In the genomic region with DNA sequence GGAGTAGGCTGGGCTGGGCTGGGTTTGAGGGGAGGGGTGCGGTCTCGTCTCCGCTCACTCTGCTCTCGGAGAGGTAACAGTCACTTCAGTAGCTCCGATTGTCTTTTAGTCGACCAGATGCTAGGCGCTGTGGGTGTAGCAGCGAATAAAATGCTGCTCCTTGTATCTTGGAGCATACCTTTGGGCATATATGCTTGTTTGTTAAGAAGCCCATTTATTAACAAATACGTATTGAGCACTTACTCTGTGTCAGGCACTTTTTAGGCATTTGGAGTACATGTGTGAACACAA, we compare ENCODE assay signal across 9 cellular contexts. TPM values are rescaled to one million over a fixed set of nuclear protein-coding genes. Genes with fewer than 3 reads are reported as not detected.
DNase-seq lines count a peak whose midpoint lies in the region; ATAC-seq, FAIRE-seq and TF ChIP-seq lines count a peak whose summit lies in the region.
"Had no signal": no experiment of that assay in that cellular context is flagged by ENCODE, and none has a peak within 500 bp of the region (broad histone marks: within the 10 kb centered on the region; RNA-seq: fewer than 3 reads in every experiment).

No MANE protein-coding gene starts in this region.

- H3F3A ChIP-seq in OCI-LY1 (ENCODE audit: insufficient read depth, low read length): no peaks in the 10 kb centered on the region

- H3K4me1 ChIP-seq in OCI-LY1 (ENCODE audit: insufficient read depth, low read length, severe bottlenecking) (peaks cover 20% of the 10 kb centered on the region), ascending aorta (peaks cover 0 to 4% of the 10 kb centered on the region in 2 donors), left lung (peaks cover 0 to 20% of the 10 kb centered on the region in 2 donors)

- H3K9me2 ChIP-seq in OCI-LY1 (ENCODE audit: low read depth, low read length): no peaks in the 10 kb centered on the region

- peak overlapping the region; percentile 75 for H3K4me3 ChIP-seq in GM12864 (ENCODE audit: low read depth, low read length)
- H3K4me3 ChIP-seq in OCI-LY1 (ENCODE audit: low read depth, low read length, poor library complexity, severe bottlenecking): peak overlapping the region; percentile 93
- H3K4me3 ChIP-seq in ascending aorta: peak overlapping the region; percentile 79 to 82
- peak overlapping the region; percentile 95 to 96 for H3K4me3 ChIP-seq in left lung

- no peaks in the 10 kb centered on the region; the same call in 1 of the 2 replicates for H3K27me3 ChIP-seq in OCI-LY1 (ENCODE audit: insufficient read depth, low read length)
- H3K27me3 ChIP-seq in ascending aorta: no peaks in the 10 kb centered on the region
- H3K27me3 ChIP-seq in left lung: peaks cover 0 to under 1% of the 10 kb centered on the region in 2 donors

- peak overlapping the region; percentile 82 for H3K9ac ChIP-seq in OCI-LY1 (ENCODE audit: low read length)

- H3K27ac ChIP-seq in OCI-LY1 (ENCODE audit: low read depth, low read length, poor library complexity, severe bottlenecking): no peak overlapping the region
- H3K27ac ChIP-seq in ascending aorta: peak overlapping the region; percentile 87 to 91
- H3K27ac ChIP-seq in left lung: peak overlapping the region; percentile 84 to 85

- DNase-seq in GM12864 (ENCODE audit: low read depth) (no peak), ascending aorta (ENCODE audit: low spot score in 2 of 2) (no peak), left lung (no peak), COR-L47 (lab: John Stamatoyannopoulos, UW) (no peak), D721Med (ENCODE audit: insufficient read length, low spot score) (no peak)
- DNase-seq in stimulated activated CD4-positive, alpha-beta T cell treated with anti-CD3 and anti-CD28 coated beads, TNF-alpha, amount 100 ng/mL, for 48 hours (ENCODE audit: low read depth in 3 of 3): peak in 2 of 3 donors; percentile 51 to 62

- no peak overlapping the region for H2AFZ ChIP-seq in OCI-LY1 (ENCODE audit: low read length)

- H3K4me2 ChIP-seq in OCI-LY1 (ENCODE audit: low read length): peak overlapping the region; percentile 93

- no peaks in the 10 kb centered on the region for H3K79me2 ChIP-seq in OCI-LY1 (ENCODE audit: insufficient read depth, low read length)

- H3K9me3 ChIP-seq in OCI-LY1 (ENCODE audit: low read length): no peaks in the 10 kb centered on the region
- no peaks in the 10 kb centered on the region for H3K9me3 ChIP-seq in ascending aorta
- H3K9me3 ChIP-seq in left lung: no peaks in the 10 kb centered on the region

- ATAC-seq in HG02763 (IDR thresholded peaks at IDR 0.05; ENCODE audit: unreplicated experiment) (peak; percentile 26), left lung (peak; percentile 75)

- no peaks in the 10 kb centered on the region for H4K20me1 ChIP-seq in OCI-LY1 (ENCODE audit: insufficient read depth, low read length)

- TF ChIP-seq CTCF in GM12864 (IDR thresholded peaks at IDR 0.05; ENCODE audit: low read depth, low read length, missing control alignments): no peak
- TF ChIP-seq CTCF in OCI-LY1 (IDR thresholded peaks at IDR 0.05; ENCODE audit: low read length): no peak
- no peak for TF ChIP-seq CTCF in ascending aorta (IDR thresholded peaks at IDR 0.05)
- no peak for TF ChIP-seq CTCF in left lung (IDR thresholded peaks at IDR 0.05)
- TF ChIP-seq CTCF in D721Med (IDR thresholded peaks at IDR 0.05; ENCODE audit: insufficient read depth, missing control alignments): no peak

- intact Hi-C loops in ascending aorta (cut with DNase I) (loop anchor here (2.0 to 10.0 kb wide), 2 partner anchors 214 to 494 kb away; a partner anchor contains a TSS), left lung (cut with DNase I) (no loop called here)

- H3K36me3 ChIP-seq in OCI-LY1 (ENCODE audit: insufficient read depth, low read length): peaks cover 23% of the 10 kb centered on the region; the same call in 1 of the 2 replicates
- H3K36me3 ChIP-seq in ascending aorta: no peaks in the 10 kb centered on the region
- peaks cover 0 to 18% of the 10 kb centered on the region in 2 donors for H3K36me3 ChIP-seq in left lung

- no peak for FAIRE-seq in D721Med (lab: Jason Lieb, UNC)

RNA-seq across cellular contexts. Expression of a gene that starts 0.5 kb away (rescaled TPM):
- 5.9 TPM for total RNA-seq in ascending aorta
- 1 to 10 TPM; 6.2 to 6.9 TPM for total RNA-seq in left lung

RNA-seq across cellular contexts. Expression of a gene that starts 24.5 kb away (rescaled TPM):
- total RNA-seq in ascending aorta: not detected
- not detected for total RNA-seq in left lung
- total RNA-seq: subcutaneous adipose tissue had no signal

RNA-seq across cellular contexts. Expression of a gene that starts 56.7 kb away (rescaled TPM):
- total RNA-seq in ascending aorta (26.4 TPM), left lung (1 to 10 TPM; 5.4 to 9.8 TPM)

Comparison
In these comparisons a context has a peak if more than half of its experiments do, and no peak if none do; other contexts are left out.
1. DNase-seq: peak in stimulated activated CD4-positive, alpha-beta T cell treated with anti-CD3 and anti-CD28 coated beads, TNF-alpha, amount 100 ng/mL, for 48 hours (2 of 3); none in GM12864 (single experiment), ascending aorta (0 of 2), left lung (0 of 2), COR-L47 (single experiment) and D721Med (single experiment).
2. Peak in every context shown above with its lines, with median percentiles within 50 percentile points of each other: H3K4me3 ChIP-seq.